In the genomic region with DNA sequence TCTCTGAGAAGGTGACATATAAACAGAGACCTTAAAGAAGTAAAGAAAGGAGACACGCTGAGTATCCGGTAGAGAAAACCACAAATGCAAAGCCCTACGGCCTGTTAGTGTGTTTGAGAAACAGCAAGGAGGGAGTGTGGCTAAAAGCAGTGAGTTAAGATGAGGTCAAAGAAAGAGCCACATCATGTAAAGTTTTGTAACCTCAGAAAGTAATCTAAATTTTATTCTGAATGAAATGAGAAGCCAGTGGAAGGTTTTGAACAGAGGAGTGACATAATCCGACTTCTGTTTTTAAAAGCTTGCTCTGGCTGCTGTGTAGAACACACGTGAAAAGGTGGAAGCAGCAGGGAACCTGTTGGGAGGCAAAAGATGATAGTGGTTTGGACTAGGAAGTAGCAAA, we compare ENCODE assay signal across 9 cellular contexts. TPM values are rescaled to one million over a fixed set of nuclear protein-coding genes. Genes with fewer than 3 reads are reported as not detected.
DNase-seq lines count a peak whose midpoint lies in the region; ATAC-seq and TF ChIP-seq lines count a peak whose summit lies in the region.
"Had no signal": no experiment of that assay in that cellular context is flagged by ENCODE, and none has a peak within 500 bp of the region (broad histone marks: within the 10 kb centered on the region; RNA-seq: fewer than 3 reads in every experiment).

No MANE protein-coding gene starts in this region.

- no peak overlapping the region for H2BK20ac ChIP-seq in IMR-90 (ENCODE audit: low read depth, low read length)

- H3K14ac ChIP-seq in IMR-90 (replicated peaks; ENCODE audit: low read depth, low read length), result no peak overlapping the region

- TF ChIP-seq CTCF in IMR-90 (conservative IDR thresholded peaks at IDR 0.05; ENCODE audit: low read depth, low read length) (no peak), endothelial cell (IDR thresholded peaks at IDR 0.05; ENCODE audit: unreplicated experiment) (no peak)

- no peak overlapping the region for H3K27ac ChIP-seq in IMR-90 (ENCODE audit: insufficient read depth, low read length)

- H3K9me3 ChIP-seq in IMR-90 (ENCODE audit: control insufficient read depth, insufficient read depth, low read length), result no peaks in the 10 kb centered on the region; the same call in 1 of the 2 replicates

- H3K27ac Mint-ChIP-seq in endothelial cell (ENCODE audit: unreplicated experiment), result no peak overlapping the region

- no peak overlapping the region for H2AK5ac ChIP-seq in IMR-90 (ENCODE audit: low read depth, low read length)

- no peak overlapping the region for H2AFZ ChIP-seq in IMR-90 (replicated peaks; ENCODE audit: low read length, poor library complexity)

- intact Hi-C loops in IMR-90 (cut with micrococcal nuclease), result no loop called here

- in situ Hi-C loops in IMR-90 (cut with MboI; ENCODE audit: low sequenced_read_pairs), result no loop called here

- no peak overlapping the region for H3K4ac ChIP-seq in IMR-90 (ENCODE audit: low read depth, low read length)

- H4K8ac ChIP-seq in IMR-90 (ENCODE audit: low read depth in 2 of 2, low read length in 2 of 2), result no peak overlapping the region

- H4K5ac ChIP-seq in IMR-90 (ENCODE audit: low read depth, low read length), result no peak overlapping the region

- peaks cover 13% of the 10 kb centered on the region for H3K4me1 ChIP-seq in IMR-90 (ENCODE audit: control insufficient read depth, insufficient read depth, low read length)

- WGBS in IMR-90 (ENCODE audit: extremely low coverage in 2 of 2, insufficient read length in 1 of 2), 2 experiments, result 40% methylated on average over 1 of the region's 5 CpGs; no CpG with 5 or more reads in 1 of the 2 experiments

- no peak overlapping the region for H3K9ac ChIP-seq in IMR-90 (ENCODE audit: low read depth, low read length)

- H3K9me1 ChIP-seq in IMR-90 (ENCODE audit: insufficient read depth, low read length), result peaks cover 13% of the 10 kb centered on the region

- H2AK9ac ChIP-seq in IMR-90 (replicated peaks; ENCODE audit: low read depth, low read length, poor library complexity), result no peak overlapping the region

- DNase-seq in IMR-90, result peak; percentile 73
- DNase-seq in endothelial cell (ENCODE audit: low spot score), result no peak
- no peak for DNase-seq in NCI-H2081 treated with DMSO at 0.1 percent for 48 hours (lab: John Stamatoyannopoulos, UW)
- DNase-seq in NCI-H2227 treated with DMSO at 0.1 percent for 48 hours (lab: John Stamatoyannopoulos, UW), result no peak
- no peak for DNase-seq in RKO (ENCODE audit: low spot score)
- no peak for DNase-seq in stimulated activated CD4-positive, alpha-beta T cell treated with anti-CD3 and anti-CD28 coated beads, Interleukin-2, amount 100 ng/mL, for 24 hours
- DNase-seq: NCI-H1105 had no signal

- peaks cover 55% of the 10 kb centered on the region for H4K20me1 ChIP-seq in IMR-90 (ENCODE audit: insufficient read depth, low read length)

- TF ChIP-seq RAD21 in IMR-90 (IDR thresholded peaks at IDR 0.05; ENCODE audit: low read length), result no peak

- peak overlapping the region; percentile 33 for H3K4me3 Mint-ChIP-seq in endothelial cell (ENCODE audit: unreplicated experiment)

- no peak overlapping the region for H4K91ac ChIP-seq in IMR-90 (ENCODE audit: insufficient read depth, low read depth, low read length)

- peak overlapping the region; percentile 31; the same call in 1 of the 2 replicates for H3K4me2 ChIP-seq in IMR-90 (ENCODE audit: low read depth, low read length)

- no peak overlapping the region for H2BK5ac ChIP-seq in IMR-90 (ENCODE audit: low read depth, low read length, poor library complexity, severe bottlenecking)

- no peak overlapping the region for H2BK120ac ChIP-seq in IMR-90 (ENCODE audit: low read depth, low read length)

- H3K56ac ChIP-seq in IMR-90 (ENCODE audit: extremely low read depth, insufficient read depth, low read length), result no peak overlapping the region

- peaks cover 4% of the 10 kb centered on the region; the same call in 1 of the 2 replicates for H3K36me3 ChIP-seq in IMR-90 (ENCODE audit: control insufficient read depth, insufficient read depth, low read length)

- H3K18ac ChIP-seq in IMR-90 (ENCODE audit: low read depth, low read length), result no peak overlapping the region

- H3K27me3 ChIP-seq in IMR-90 (ENCODE audit: control insufficient read depth, insufficient read depth, low read length), result no peaks in the 10 kb centered on the region

- no peak overlapping the region for H2BK15ac ChIP-seq in IMR-90 (ENCODE audit: low read depth, low read length)

- H3K36me3 Mint-ChIP-seq in endothelial cell (ENCODE audit: low read depth, unreplicated experiment), result peaks cover 4% of the 10 kb centered on the region

- POLR2A ChIA-PET in IMR-90 (lab: Charles Lee; ENCODE audit: unreplicated experiment), result no interaction called here

- BruUV-seq in IMR-90 (replicated peaks; lab: Mats Ljungman, UMichigan), result no TSS peak

- H3K9me3 Mint-ChIP-seq in endothelial cell (ENCODE audit: unreplicated experiment), result no peaks in the 10 kb centered on the region

- H3K23ac ChIP-seq in IMR-90 (ENCODE audit: low read depth, low read length), result no peak overlapping the region

- TF ChIP-seq POLR2A in IMR-90 (IDR thresholded peaks at IDR 0.05; ENCODE audit: low read depth, low read length), result no peak

- H3K27me3 Mint-ChIP-seq in endothelial cell (ENCODE audit: unreplicated experiment), result peaks cover 4% of the 10 kb centered on the region

- H3K4me3 ChIP-seq in IMR-90 (ENCODE audit: insufficient read depth, low read depth, low read length), result no peak overlapping the region

- CTCF ChIA-PET in IMR-90 (lab: Yijun Ruan, JAX), result no interaction called here

- peak; percentile 85 for ATAC-seq in GM18511 (IDR thresholded peaks at IDR 0.05; ENCODE audit: unreplicated experiment)
- ATAC-seq in GM21619 (IDR thresholded peaks at IDR 0.05; ENCODE audit: unreplicated experiment), result peak; percentile 89
- peak; percentile 81 for ATAC-seq in IMR-90 (ENCODE audit: low read depth)

- H3K79me1 ChIP-seq in IMR-90 (ENCODE audit: low read depth in 1 of 2, low read length in 2 of 2), result peaks cover 43 to 72% of the 10 kb centered on the region in 2 experiments

- H3K4me1 Mint-ChIP-seq in endothelial cell (ENCODE audit: unreplicated experiment), result peaks cover 9% of the 10 kb centered on the region

- dilution Hi-C loops in IMR-90 (cut with HindIII; ENCODE audit: low sequenced_read_pairs, unreplicated experiment), result no loop called here

TF ChIP-seq in IMR-90, 13 proteins besides CTCF, POLR2A, EP300 and RAD21:
- no peak for TF ChIP-seq RCOR1 (IDR thresholded peaks at IDR 0.05; ENCODE audit: insufficient replicate concordance, low read length)
- TF ChIP-seq CHD1 (IDR thresholded peaks at IDR 0.05; ENCODE audit: low read depth, low read length), result no peak
- no peak; the same call in 1 of the 2 replicates for TF ChIP-seq NFE2L2 (IDR thresholded peaks at IDR 0.05; ENCODE audit: low read depth, low read length)

RNA-seq across cellular contexts. Expression of gene PPP2R5E, which starts 32.6 kb away (rescaled TPM):
- 12.2 and 21.1 TPM in 2 replicates for total RNA-seq in IMR-90 (2012; rRNA removed)
- polyA plus RNA-seq in IMR-90 (2012; rRNA removed), result 6.5 and 9.7 TPM in 2 replicates
- 4.6 and 5.1 TPM in 2 replicates for polyA plus RNA-seq in IMR-90 (2012; cell fraction: cytosol; rRNA removed)
- 6.4 and 8.1 TPM in 2 replicates for polyA plus RNA-seq in IMR-90 (2012; cell fraction: nucleus; rRNA removed; ENCODE audit: low replicate concordance)
- total RNA-seq in endothelial cell (ENCODE audit: unreplicated experiment), result 43.7 TPM
